In genomic region chr20:17226410-17227198, GRCh38 we compare ENCODE assay signal across 8 cellular contexts. TPM values are rescaled to one million over a fixed set of nuclear protein-coding genes. Genes with fewer than 3 reads are reported as not detected.
A peak's percentile ranks its signal among the peaks of the same experiment; 100 is the strongest.
DNase-seq lines count a peak whose midpoint lies in the region; ATAC-seq and TF ChIP-seq lines count a peak whose summit lies in the region.

Gene PCSK2, plus strand, starts transcription at chr20:17227040. Its CDS starts 266 bp downstream, at chr20:17227306.

- H3K36me3 Mint-ChIP-seq in endodermal cell (ENCODE audit: low read depth) = no peaks in the 10 kb centered on the region

- H3K27ac ChIP-seq in endodermal cell (ENCODE audit: low read depth, low read length) (peak within 1 kb of the TSS; percentile 36), mesenchymal stem cell (ENCODE audit: low read length, poor library complexity, severe bottlenecking) (no peak within 1 kb of the TSS), aorta (ENCODE audit: low read depth in 1 of 2, low read length in 2 of 2) (no peak within 1 kb of the TSS)

- H3K23ac ChIP-seq in mesenchymal stem cell (ENCODE audit: low read length in 2 of 2) = no peak within 1 kb of the TSS

- H3K4me3 ChIP-seq in endodermal cell (ENCODE audit: low read length) (peak within 1 kb of the TSS; percentile 90), mesenchymal stem cell (ENCODE audit: insufficient read depth in 1 of 2, low read depth in 1 of 2, low read length in 2 of 2) (peak within 1 kb of the TSS; percentile 42 to 72), aorta (ENCODE audit: low read length in 2 of 2) (peak within 1 kb of the TSS in 1 of 2 donors; percentile 26)

- peak; percentile 51 for DNase-seq in GOT3 (lab: John Stamatoyannopoulos, UW)
- peak; percentile 52 for DNase-seq in NCI-H526 treated with DMSO at 0.1 percent for 48 hours (lab: John Stamatoyannopoulos, UW)
- DNase-seq in endodermal cell = peak; percentile 96
- peak; percentile 60 for DNase-seq in mesenchymal stem cell
- DNase-seq in aorta = peak; percentile 41 to 77
- DNase-seq in GM13977 (ENCODE audit: low spot score) = no peak
- DNase-seq in activated effector memory CD4-positive, alpha-beta T cell treated with Interleukin-2 at 50 U/mL for 16 hours = no peak

- peak within 1 kb of the TSS; percentile 71 for H3K27ac Mint-ChIP-seq in endodermal cell

- H2BK5ac ChIP-seq in mesenchymal stem cell (ENCODE audit: low read depth, low read length, poor library complexity, severe bottlenecking) = no peak within 1 kb of the TSS

- H3K4me1 ChIP-seq in endodermal cell (ENCODE audit: control insufficient read depth, insufficient read depth, low read length) (peaks cover 6% of the 10 kb centered on the region), mesenchymal stem cell (ENCODE audit: control insufficient read depth, insufficient read depth, low read depth, low read length) (peaks cover 12% of the 10 kb centered on the region), aorta (ENCODE audit: control insufficient read depth in 1 of 2, insufficient read depth in 2 of 2, low read length in 2 of 2) (no peaks in the 10 kb centered on the region)

- peak within 1 kb of the TSS; percentile 75 for H3K4me2 ChIP-seq in mesenchymal stem cell (ENCODE audit: low read length, poor library complexity, severe bottlenecking)

- no peak within 1 kb of the TSS for H2BK15ac ChIP-seq in mesenchymal stem cell (ENCODE audit: low read depth, poor library complexity, severe bottlenecking)

- peaks cover 30% of the 10 kb centered on the region for H3K4me1 Mint-ChIP-seq in endodermal cell

- H3K9ac ChIP-seq in endodermal cell (ENCODE audit: extremely low read depth, low read length, poor library complexity, severe bottlenecking) (peak within 1 kb of the TSS; percentile 66), mesenchymal stem cell (ENCODE audit: low read length) (peak within 1 kb of the TSS; percentile 41)

- no peaks in the 10 kb centered on the region for H3K79me1 ChIP-seq in mesenchymal stem cell (replicated peaks; ENCODE audit: low read length, poor library complexity, severe bottlenecking)

- H3K4me3 Mint-ChIP-seq in endodermal cell = peak within 1 kb of the TSS; percentile 63

- 0% methylated on average over 9 to 51 of the region's 53 CpGs for WGBS in endodermal cell (ENCODE audit: insufficient coverage in 1 of 2, insufficient read length in 1 of 2), 2 experiments
- 1% methylated on average over 18 of the region's 53 CpGs for WGBS in mesenchymal stem cell
- WGBS in aorta, 2 donors = 1% methylated on average over 37 to 53 of the region's 53 CpGs

- ATAC-seq in aorta (ENCODE audit: low FRiP score) = peak; percentile 40
- no peak for ATAC-seq in GM18909 (IDR thresholded peaks at IDR 0.05; ENCODE audit: poor library complexity, unreplicated experiment)

- no peak within 1 kb of the TSS for H2BK120ac ChIP-seq in mesenchymal stem cell (ENCODE audit: low read depth, low read length)

- no peak within 1 kb of the TSS for H3K4ac ChIP-seq in mesenchymal stem cell (ENCODE audit: low read depth in 1 of 2, low read length in 2 of 2)

- H3K9me3 Mint-ChIP-seq in endodermal cell = no peaks in the 10 kb centered on the region

- H3K18ac ChIP-seq in mesenchymal stem cell (ENCODE audit: low read depth in 1 of 2, low read length in 2 of 2) = no peak within 1 kb of the TSS

- peak; percentile 30 for TF ChIP-seq CTCF in endodermal cell (conservative IDR thresholded peaks at IDR 0.05)
- TF ChIP-seq CTCF in GM13977 (IDR thresholded peaks at IDR 0.05; ENCODE audit: extremely low read depth, insufficient read depth, missing control alignments) = no peak

- no peaks in the 10 kb centered on the region for H3K36me3 ChIP-seq in endodermal cell (ENCODE audit: control insufficient read depth, insufficient read depth, low read length)
- no peaks in the 10 kb centered on the region for H3K36me3 ChIP-seq in mesenchymal stem cell (ENCODE audit: control insufficient read depth in 1 of 2, insufficient read depth in 2 of 2, low read depth in 1 of 2, low read length in 2 of 2)
- no peaks in the 10 kb centered on the region for H3K36me3 ChIP-seq in aorta (ENCODE audit: control insufficient read depth in 1 of 2, insufficient read depth in 2 of 2, low read length in 1 of 2)

- no peak within 1 kb of the TSS for H2AK5ac ChIP-seq in mesenchymal stem cell (ENCODE audit: low read length, severe bottlenecking)

- H4K8ac ChIP-seq in mesenchymal stem cell (ENCODE audit: low read length) = no peak within 1 kb of the TSS

- intact Hi-C loops in aorta (cut with DNase I) = no loop called here

- peaks cover 46% of the 10 kb centered on the region for H3K27me3 ChIP-seq in endodermal cell (ENCODE audit: control insufficient read depth, insufficient read depth, low read length, poor library complexity, severe bottlenecking)
- H3K27me3 ChIP-seq in mesenchymal stem cell (ENCODE audit: control insufficient read depth in 1 of 2, insufficient read depth in 1 of 2, low read length in 2 of 2) = peaks cover 54 to 60% of the 10 kb centered on the region in 2 experiments
- no peaks in the 10 kb centered on the region for H3K27me3 ChIP-seq in aorta (ENCODE audit: control insufficient read depth in 1 of 2, insufficient read depth in 2 of 2, low read length in 1 of 2)

- H2AFZ ChIP-seq in mesenchymal stem cell (ENCODE audit: low read depth, low read length) = no peak within 1 kb of the TSS

- no peak within 1 kb of the TSS for H3K14ac ChIP-seq in mesenchymal stem cell (ENCODE audit: low read length in 2 of 2)

- H3K9me3 ChIP-seq in endodermal cell (ENCODE audit: control insufficient read depth, low read length) (no peaks in the 10 kb centered on the region), mesenchymal stem cell (ENCODE audit: control insufficient read depth, low read length) (no peaks in the 10 kb centered on the region), aorta (ENCODE audit: control insufficient read depth, low read length) (no peaks in the 10 kb centered on the region)

- peaks cover 78% of the 10 kb centered on the region for H3K27me3 Mint-ChIP-seq in endodermal cell (ENCODE audit: insufficient read depth)

- in situ Hi-C loops in GM13977 (cut with MboI; ENCODE audit: low pct_unique_long_range_greater_than_20kb, low sequenced_read_pairs, unreplicated experiment) = no loop called here

- H4K91ac ChIP-seq in mesenchymal stem cell (ENCODE audit: low read length) = no peak within 1 kb of the TSS

- no peak within 1 kb of the TSS for H2BK12ac ChIP-seq in mesenchymal stem cell (ENCODE audit: low read length in 2 of 2)

RNA-seq across cellular contexts. Expression of gene PCSK2, which starts in this region (rescaled TPM):
- 1 to 10 TPM; 3.0 to 4.8 TPM for total RNA-seq in endodermal cell
- polyA plus RNA-seq in endodermal cell (2013, experiment 1 of 2) = 2.6 TPM
- 1.5 TPM for polyA plus RNA-seq in endodermal cell (2013, experiment 2 of 2)
- polyA plus RNA-seq in mesenchymal stem cell (2013, experiment 1 of 2) = not detected
- not detected for polyA plus RNA-seq in mesenchymal stem cell (2013, experiment 2 of 2)
- 1 to 10 TPM in 1 of 2 donors, not detected in 1; 2.2 TPM for total RNA-seq in aorta
- under 1 TPM in 1 of 2 donors, not detected in 1; 0.13 TPM for polyA plus RNA-seq in aorta

Comparison
In these comparisons a context has a peak if more than half of its experiments do, and no peak if none do; other contexts are left out.
1. DNase-seq: peak in GOT3 (single experiment), NCI-H526 treated with DMSO at 0.1 percent for 48 hours (single experiment), endodermal cell (single experiment), mesenchymal stem cell (single experiment) and aorta (2 of 2); none in GM13977 (single experiment) and activated effector memory CD4-positive, alpha-beta T cell treated with Interleukin-2 at 50 U/mL for 16 hours (single experiment).